ENCODE assay signal across 8 cellular contexts in genomic region chr1:232620356-232620841, GRCh38. TPM values are rescaled to one million over a fixed set of nuclear protein-coding genes. Genes with fewer than 3 reads are reported as not detected.
A peak's percentile ranks its signal among the peaks of the same experiment; 100 is the strongest.
DNase-seq lines count a peak whose midpoint lies in the region; ATAC-seq and TF ChIP-seq lines count a peak whose summit lies in the region.

No MANE protein-coding gene starts in this region.

- H3K4me1 ChIP-seq in osteoblast (ENCODE audit: insufficient read depth, low read length), result peaks cover 4% of the 10 kb centered on the region

- H3K4me3 ChIP-seq in foreskin fibroblast (ENCODE audit: low read depth in 1 of 2, low read length in 2 of 2) (no peak overlapping the region), osteoblast (ENCODE audit: insufficient read depth, low read length) (peak overlapping the region; percentile 19)

- no peak overlapping the region for H3K27ac ChIP-seq in osteoblast (ENCODE audit: low read depth, low read length)

- no peaks in the 10 kb centered on the region for H3K79me2 ChIP-seq in osteoblast (ENCODE audit: insufficient read depth, low read length)

- no peaks in the 10 kb centered on the region for H4K20me1 ChIP-seq in osteoblast (ENCODE audit: insufficient read depth, low read length)

- H3K4me2 ChIP-seq in osteoblast (ENCODE audit: insufficient read depth, low read length), result peak overlapping the region; percentile 53

- no peaks in the 10 kb centered on the region for H3K36me3 ChIP-seq in osteoblast (ENCODE audit: insufficient read depth, low read length)

- DNase-seq in NCI-H1048 (lab: John Stamatoyannopoulos, UW), result peak; percentile 90
- peak; percentile 87 for DNase-seq in SHP77 treated with DMSO at 0.1 percent for 48 hours (lab: John Stamatoyannopoulos, UW)
- DNase-seq in foreskin fibroblast, result peak; percentile 9 to 57
- no peak for DNase-seq in osteoblast (ENCODE audit: insufficient read length, low spot score, missing footprints)
- no peak for DNase-seq in HCEC 1CT
- no peak for DNase-seq in SW480 (ENCODE audit: low spot score)

- H3K27me3 ChIP-seq in osteoblast (ENCODE audit: insufficient read depth, low read length), result no peaks in the 10 kb centered on the region

- peak overlapping the region; percentile 49 for H2AFZ ChIP-seq in osteoblast (ENCODE audit: low read length)

- ATAC-seq in HG02981 (IDR thresholded peaks at IDR 0.05; ENCODE audit: unreplicated experiment) (no peak), HG03025 (IDR thresholded peaks at IDR 0.05; ENCODE audit: low FRiP score, unreplicated experiment) (no peak)

- H3K9me3 ChIP-seq in osteoblast (ENCODE audit: low read depth, low read length), result no peaks in the 10 kb centered on the region

- TF ChIP-seq CTCF in foreskin fibroblast (IDR thresholded peaks at IDR 0.05; ENCODE audit: low read depth, low read length), result no peak
- TF ChIP-seq CTCF in osteoblast (IDR thresholded peaks at IDR 0.05; ENCODE audit: extremely low read depth, low read depth, low read length), result no peak

RNA-seq across cellular contexts. Expression of gene SIPA1L2, which starts 9.5 kb away (rescaled TPM):
- total RNA-seq in osteoblast, result 6.9 and 8.0 TPM in 2 replicates

Comparison
In these comparisons a context has a peak if more than half of its experiments do, and no peak if none do; other contexts are left out.
1. DNase-seq: peak in NCI-H1048 (single experiment), SHP77 treated with DMSO at 0.1 percent for 48 hours (single experiment) and foreskin fibroblast (2 of 2); none in osteoblast (single experiment), HCEC 1CT (single experiment) and SW480 (single experiment).